In genomic region chr1:229664133-229664689, GRCh38 we compare ENCODE assay signal across 8 cellular contexts. TPM values are rescaled to one million over a fixed set of nuclear protein-coding genes. Genes with fewer than 3 reads are reported as not detected.
DNase-seq lines count a peak whose midpoint lies in the region; ATAC-seq, FAIRE-seq and TF ChIP-seq lines count a peak whose summit lies in the region.

No MANE protein-coding gene starts in this region.

- peak; percentile 52 for ATAC-seq in GM19351 (IDR thresholded peaks at IDR 0.05; ENCODE audit: unreplicated experiment)
- peak; percentile 61 to 87 (median 84) for ATAC-seq in natural killer cell
- no peak for ATAC-seq in GM19467 (IDR thresholded peaks at IDR 0.05; ENCODE audit: unreplicated experiment)

- H3K9me3 Mint-ChIP-seq in natural killer cell = no peaks in the 10 kb centered on the region

- no peak for FAIRE-seq in RCC 7860 (lab: Jason Lieb, UNC)

- no peak overlapping the region for H3K4me3 Mint-ChIP-seq in natural killer cell

- H3K4me1 Mint-ChIP-seq in natural killer cell = no peaks in the 10 kb centered on the region

- H3K27me3 Mint-ChIP-seq in natural killer cell (ENCODE audit: low read depth in 2 of 2) = no peaks in the 10 kb centered on the region

- H3K36me3 Mint-ChIP-seq in natural killer cell = no peaks in the 10 kb centered on the region

- H3K27ac Mint-ChIP-seq in natural killer cell = no peak overlapping the region

- intact Hi-C loops in natural killer cell (cut with micrococcal nuclease) = loop anchor here (10.0 kb wide), 1 partner anchor 409 kb away; no protein-coding TSS in a partner anchor

- peak; percentile 54 for DNase-seq in RCC 7860 (ENCODE audit: low spot score)
- DNase-seq in activated gamma-delta T cell treated with anti-CD3 and anti-CD28 coated beads, Interleukin-2, amount 50 U/mL, for 16 hours (ENCODE audit: low read depth) = peak; percentile 71
- DNase-seq in natural killer cell = peak; percentile 50
- no peak for DNase-seq in islet precursor cell
- no peak for DNase-seq in NCI-H2227 (lab: John Stamatoyannopoulos, UW; ENCODE audit: unreplicated experiment)
- no peak for DNase-seq in AML-193 (lab: John Stamatoyannopoulos, UW)

- no peak for TF ChIP-seq CTCF in natural killer cell (IDR thresholded peaks at IDR 0.05)

RNA-seq across cellular contexts. Expression of gene URB2, which starts 38.2 kb away (rescaled TPM):
- total RNA-seq in natural killer cell = 10 to 100 TPM in 1 of 3 donors, 1 to 10 TPM in 2; 5.5 to 10.4 (median 9.8) TPM

RNA-seq across cellular contexts. Expression of gene TAF5L, which starts 38.3 kb away (rescaled TPM):
- 10 to 100 TPM; 21.6 to 37.9 (median 32.7) TPM for total RNA-seq in natural killer cell

Comparison
In these comparisons a context has a peak if more than half of its experiments do, and no peak if none do; other contexts are left out.
1. DNase-seq: peak in RCC 7860 (single experiment), activated gamma-delta T cell treated with anti-CD3 and anti-CD28 coated beads, Interleukin-2, amount 50 U/mL, for 16 hours (single experiment) and natural killer cell (single experiment); none in islet precursor cell (single experiment), NCI-H2227 (single experiment) and AML-193 (0 of 2).